ENCODE assay signal across 11 cellular contexts in the genomic region with DNA sequence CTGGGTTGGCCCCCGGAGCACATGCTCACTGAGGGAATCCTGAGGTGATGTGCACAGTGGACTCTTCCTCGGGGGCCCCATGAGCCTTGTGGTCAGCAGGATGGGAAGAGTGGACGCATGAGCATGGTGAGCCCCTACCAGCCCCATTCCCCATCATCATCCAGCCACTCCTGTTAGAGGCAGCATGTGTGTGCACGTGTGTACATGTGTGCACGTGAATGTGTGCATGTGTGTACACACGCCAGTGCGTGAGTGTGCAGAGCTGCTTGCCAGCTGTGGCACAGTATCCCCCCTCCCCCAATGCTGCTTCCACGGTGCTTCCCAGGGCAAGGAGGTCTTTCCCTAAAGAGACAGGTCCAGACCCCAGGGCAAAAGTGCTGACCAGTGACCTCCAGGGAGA. TPM values are rescaled to one million over a fixed set of nuclear protein-coding genes. Genes with fewer than 3 reads are reported as not detected.
"Had no signal": no experiment of that assay in that cellular context is flagged by ENCODE, and none has a peak within 500 bp of the region (broad histone marks: within the 10 kb centered on the region; RNA-seq: fewer than 3 reads in every experiment).

No MANE protein-coding gene starts in this region.

- FAIRE-seq: HTR-8/SVneo had no signal

- H2AFZ ChIP-seq: GM23338 had no signal

- H3K4me1 ChIP-seq: HAP-1 had no signal

- H3K9me3 ChIP-seq: HAP-1 had no signal

- DNase-seq: H7, HFFc6, Karpas-422, KBM-7 had no signal

- H3K9ac ChIP-seq: KMS-11 had no signal

- H3K4me3 ChIP-seq: GM23338, HAP-1 had no signal

- ATAC-seq: GM23338, HCT116 had no signal

- H3K27ac ChIP-seq: KMS-11 had no signal

- H3K4me2 ChIP-seq: GM23338, KMS-11 had no signal

RNA-seq across cellular contexts. Expression of gene KIF1A, which starts 57.8 kb away (rescaled TPM):
- total RNA-seq: HFFc6, HT-29 had no signal
- polyA plus RNA-seq: IgD-negative memory B cell had no signal
